In the genomic region with DNA sequence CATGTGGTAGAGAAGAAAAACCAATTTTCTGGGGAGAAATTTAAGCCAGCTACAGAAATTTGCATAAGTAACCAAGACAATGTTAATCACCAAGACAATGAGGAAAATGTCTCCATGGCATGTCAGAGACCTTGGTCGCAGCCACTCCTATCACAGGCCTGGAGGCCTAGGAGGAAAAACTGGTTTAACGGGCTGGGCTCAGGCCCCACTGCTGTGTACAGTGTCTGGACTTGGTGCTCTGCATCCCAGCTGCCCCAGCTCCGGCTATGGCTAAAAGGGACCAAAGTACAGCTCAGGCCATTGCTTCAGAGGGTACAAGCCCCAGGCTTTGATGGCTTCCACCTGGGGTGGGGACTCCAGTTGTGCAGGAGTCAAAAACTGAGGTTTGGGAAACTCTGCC, we compare ENCODE assay signal across 28 cellular contexts.
"Had no signal": no experiment of that assay in that cellular context is flagged by ENCODE, and none has a peak within 500 bp of the region (broad histone marks: within the 10 kb centered on the region; RNA-seq: fewer than 3 reads in every experiment).

No MANE protein-coding gene starts in this region.

- H3K36me3 ChIP-seq: neutrophil, ovary, right lobe of liver, sigmoid colon, suprapubic skin, tibial artery, transverse colon, upper lobe of left lung, uterus had no signal

- H3K4me3 ChIP-seq: ovary, psoas muscle, right lobe of liver, sigmoid colon, suprapubic skin, testis, tibial artery, transverse colon, upper lobe of left lung, uterus had no signal

- H3K27ac ChIP-seq: neutrophil, ovary, parathyroid adenoma, psoas muscle, right lobe of liver, sigmoid colon, suprapubic skin, testis, tibial artery, transverse colon, upper lobe of left lung, uterus had no signal

- FAIRE-seq: small intestine had no signal

- H3K9me3 ChIP-seq: neutrophil, ovary, psoas muscle, right lobe of liver, testis, tibial artery, uterus had no signal

- H3K4me1 ChIP-seq: parathyroid adenoma, psoas muscle, right lobe of liver, sigmoid colon, suprapubic skin, testis, tibial artery, transverse colon, upper lobe of left lung, uterus had no signal

- H3K27me3 ChIP-seq: neutrophil, ovary, right lobe of liver, sigmoid colon, suprapubic skin, testis, tibial artery, transverse colon, upper lobe of left lung, uterus had no signal

- DNase-seq: naive B cell; naive thymus-derived CD8-positive, alpha-beta T cell; nephron progenitor cell; nucleus accumbens; ovary; psoas muscle; right cardiac atrium; right lobe of liver; sigmoid colon; small intestine; stimulated activated CD4-positive, alpha-beta T cell treated with anti-CD3 and anti-CD28 coated beads, Interleukin-15, amount 100 ng/mL, for 24 hours; stimulated activated CD4-positive, alpha-beta T cell treated with anti-CD3 and anti-CD28 coated beads, Interleukin-2, amount 100 ng/mL, for 24 hours; stimulated activated CD4-positive, alpha-beta T cell treated with anti-CD3 and anti-CD28 coated beads, Interleukin-2, amount 100 ng/mL, for 48 hours; stimulated activated CD4-positive, alpha-beta T cell treated with anti-CD3 and anti-CD28 coated beads, Interleukin-4, amount 100 ng/mL, for 24 hours; stimulated activated naive B cell treated with anti-CD40 and anti-IgM and Interleukin-4, amounts not matched to agents 10 μg/mL and 1 μg/mL and 100 μg/mL, for 72 hours; stimulated activated naive CD8-positive, alpha-beta T cell treated with anti-CD3 and anti-CD28 coated beads, Interleukin-15, amount 100 ng/mL, for 72 hours; stimulated activated naive CD8-positive, alpha-beta T cell treated with anti-CD3 and anti-CD28 coated beads, Interleukin-15, Interleukin-2, amounts not matched to agents 100 U/mL and 50 U/mL, for 24 hours; substantia nigra; testis; tibial artery; transverse colon; upper lobe of left lung; uterus had no signal

- ATAC-seq: naive thymus-derived CD8-positive, alpha-beta T cell; natural killer cell treated with Interleukin-12 subunit alpha and Interleukin-12 subunit beta and Interleukin-15 and Interleukin-18, amount 100 ng/mL, for 72 hours; psoas muscle; right cardiac atrium; right lobe of liver; stimulated activated effector memory CD8-positive, alpha-beta T cell treated with anti-CD3 and anti-CD28 coated beads, Interleukin-12 subunit alpha, Interleukin-12 subunit beta, amount 100 ng/mL, for 72 hours; stimulated activated naive B cell treated with anti-CD40 and anti-IgM and Interleukin-4, amounts not matched to agents 10 μg/mL and 1 μg/mL and 100 μg/mL, for 72 hours; stimulated activated naive CD8-positive, alpha-beta T cell treated with anti-CD3 and anti-CD28 coated beads, Interleukin-15, amount 100 ng/mL, for 72 hours; stimulated activated naive CD8-positive, alpha-beta T cell treated with anti-CD3 and anti-CD28 coated beads, Interleukin-15, Interleukin-2, amounts not matched to agents 100 U/mL and 50 U/mL, for 24 hours had no signal
